Comparison of ENCODE assay signal across 2 cellular contexts in the genomic region with DNA sequence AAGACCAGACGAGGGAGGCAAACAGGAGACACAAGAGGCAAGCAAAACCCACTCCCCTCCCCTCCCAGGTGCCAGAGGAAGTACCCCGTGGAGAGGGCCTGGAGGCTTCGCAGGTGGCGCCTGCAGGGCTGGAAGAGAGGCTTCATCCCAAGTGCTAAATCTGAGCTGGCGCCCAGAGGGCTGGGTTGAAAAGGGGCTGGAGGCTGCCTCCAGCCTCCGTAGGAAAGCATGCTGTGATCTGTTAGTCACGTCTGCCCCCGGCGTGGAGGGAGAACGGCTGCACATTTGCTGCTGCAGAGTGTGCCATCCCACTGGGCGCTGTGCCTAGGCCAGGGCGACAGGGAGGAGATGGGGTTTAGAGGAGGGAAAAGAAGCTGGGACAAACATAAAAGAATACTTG.
TF ChIP-seq lines count a peak whose summit lies in the region.

No MANE protein-coding gene starts in this region.

TF ChIP-seq in GM23338, 12 proteins besides CTCF, POLR2A, EP300 and RAD21:
- TF ChIP-seq, protein P1, sequence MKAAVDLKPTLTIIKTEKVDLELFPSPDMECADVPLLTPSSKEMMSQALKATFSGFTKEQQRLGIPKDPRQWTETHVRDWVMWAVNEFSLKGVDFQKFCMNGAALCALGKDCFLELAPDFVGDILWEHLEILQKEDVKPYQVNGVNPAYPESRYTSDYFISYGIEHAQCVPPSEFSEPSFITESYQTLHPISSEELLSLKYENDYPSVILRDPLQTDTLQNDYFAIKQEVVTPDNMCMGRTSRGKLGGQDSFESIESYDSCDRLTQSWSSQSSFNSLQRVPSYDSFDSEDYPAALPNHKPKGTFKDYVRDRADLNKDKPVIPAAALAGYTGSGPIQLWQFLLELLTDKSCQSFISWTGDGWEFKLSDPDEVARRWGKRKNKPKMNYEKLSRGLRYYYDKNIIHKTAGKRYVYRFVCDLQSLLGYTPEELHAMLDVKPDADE (IDR thresholded peaks at IDR 0.05): peak; percentile 40; the same call in 1 of the 2 replicates
- TF ChIP-seq EZH2phosphoT487 (IDR thresholded peaks at IDR 0.05; ENCODE audit: unreplicated experiment): no peak
TF ChIP-seq in GM23338: peak in this region for 1.

TF ChIP-seq in H1, 55 proteins besides CTCF, POLR2A, EP300 and RAD21:
- TF ChIP-seq, protein P2, sequence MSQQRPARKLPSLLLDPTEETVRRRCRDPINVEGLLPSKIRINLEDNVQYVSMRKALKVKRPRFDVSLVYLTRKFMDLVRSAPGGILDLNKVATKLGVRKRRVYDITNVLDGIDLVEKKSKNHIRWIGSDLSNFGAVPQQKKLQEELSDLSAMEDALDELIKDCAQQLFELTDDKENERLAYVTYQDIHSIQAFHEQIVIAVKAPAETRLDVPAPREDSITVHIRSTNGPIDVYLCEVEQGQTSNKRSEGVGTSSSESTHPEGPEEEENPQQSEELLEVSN (IDR thresholded peaks at IDR 0.05): peak; percentile 67
- TF ChIP-seq FOSL1 (IDR thresholded peaks at IDR 0.05; ENCODE audit: insufficient read depth, low read depth, low read length): no peak
